8 cellular contexts compared by ENCODE assay signal in the genomic region with DNA sequence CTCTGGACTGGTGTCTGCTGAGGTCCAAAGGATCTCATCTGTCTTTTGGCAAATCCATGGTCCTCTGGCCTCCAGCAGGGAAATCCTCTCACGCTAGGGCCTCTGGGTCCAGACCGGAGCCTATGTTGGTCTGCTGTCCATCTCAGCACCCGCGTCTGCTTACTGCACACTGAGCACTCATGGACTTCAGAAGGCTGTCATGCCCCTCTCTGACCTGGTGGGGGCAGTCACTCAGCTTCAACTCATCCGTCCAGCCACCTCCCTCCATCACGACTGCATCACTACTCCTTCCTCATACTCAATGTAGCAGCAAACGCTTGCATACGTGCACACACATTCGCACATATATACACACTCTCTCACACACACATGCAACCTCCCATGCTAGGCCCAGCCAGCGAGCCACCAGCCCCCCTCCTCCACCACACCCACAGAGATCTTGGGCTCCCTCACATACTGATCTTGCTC.
A peak's percentile ranks its signal among the peaks of the same experiment; 100 is the strongest.
DNase-seq lines count a peak whose midpoint lies in the region; ATAC-seq lines count a peak whose summit lies in the region.

No MANE protein-coding gene starts in this region.

- DNase-seq in AG20443 (ENCODE audit: low spot score) (peak; percentile 61), NCI-H774 (lab: John Stamatoyannopoulos, UW) (peak; percentile 29), left kidney (ENCODE audit: low read depth, low spot score) (peak; percentile 62), HPDE6-E6E7 (ENCODE audit: extremely low spot score) (no peak), dedifferentiated amniotic fluid mesenchymal stem cell (ENCODE audit: extremely low spot score) (no peak)
- peak; percentile 19 for DNase-seq in activated effector memory CD4-positive, alpha-beta T cell treated with Interleukin-2 at 50 U/mL for 16 hours

- peak; percentile 100 for ATAC-seq in GM18511 (IDR thresholded peaks at IDR 0.05; ENCODE audit: unreplicated experiment)
- ATAC-seq in HG02840 (IDR thresholded peaks at IDR 0.05; ENCODE audit: low FRiP score, unreplicated experiment) = peak; percentile 91

Comparison
In these comparisons a context has a peak if more than half of its experiments do, and no peak if none do; other contexts are left out.
1. DNase-seq: peak in AG20443 (single experiment), NCI-H774 (single experiment), activated effector memory CD4-positive, alpha-beta T cell treated with Interleukin-2 at 50 U/mL for 16 hours (single experiment) and left kidney (single experiment); none in HPDE6-E6E7 (single experiment) and dedifferentiated amniotic fluid mesenchymal stem cell (single experiment).